In the genomic region with DNA sequence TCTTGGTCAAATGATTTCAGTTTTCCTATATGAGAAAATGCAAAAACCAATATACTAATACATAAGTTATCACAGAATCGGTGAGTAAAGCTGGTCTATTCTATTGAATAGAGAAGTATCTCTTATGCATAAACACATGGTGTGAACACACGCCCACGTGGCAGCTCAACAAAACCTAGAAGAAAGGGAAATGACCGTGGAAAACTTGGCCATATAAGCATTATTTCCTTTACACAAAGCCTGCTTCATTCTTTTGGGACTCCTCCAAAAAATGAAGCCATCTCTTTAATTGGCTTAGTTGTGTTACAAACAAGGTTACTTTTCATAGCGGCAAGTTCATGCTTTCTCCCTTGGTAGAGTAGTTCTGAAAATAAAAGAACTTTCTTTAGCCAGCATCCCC, we compare ENCODE assay signal across 32 cellular contexts.
"Had no signal": no experiment of that assay in that cellular context is flagged by ENCODE, and none has a peak within 500 bp of the region (broad histone marks: within the 10 kb centered on the region; RNA-seq: fewer than 3 reads in every experiment).

No MANE protein-coding gene starts in this region.

- H3K9me3 ChIP-seq: Peyer's patch, SJSA1 had no signal

- H3K4me3 Mint-ChIP-seq: activated B cell treated with CpG ODN at 0.5 μM for 24 hours; activated CD4-positive, alpha-beta memory T cell treated with anti-CD3 and anti-CD28 coated beads, Interleukin-2, amount 10 ng/mL, durations not matched to agents 7 days and 5 days; activated CD8-positive, alpha-beta memory T cell treated with anti-CD3 and anti-CD28 coated beads, Interleukin-2, amount 10 ng/mL, durations not matched to agents 7 days and 5 days; activated naive CD4-positive, alpha-beta T cell treated with anti-CD3 and anti-CD28 coated beads, Interleukin-2, amount 10 ng/mL, durations not matched to agents 7 days and 5 days; activated naive CD8-positive, alpha-beta T cell had no signal

- H3K36me3 ChIP-seq: Peyer's patch, SJSA1 had no signal

- FAIRE-seq: K562 had no signal

- H3K9me3 Mint-ChIP-seq: activated B cell treated with CpG ODN at 0.5 μM for 24 hours; activated CD4-positive, alpha-beta memory T cell treated with anti-CD3 and anti-CD28 coated beads, Interleukin-2, amount 10 ng/mL, durations not matched to agents 7 days and 5 days; activated naive CD4-positive, alpha-beta T cell treated with anti-CD3 and anti-CD28 coated beads, Interleukin-2, amount 10 ng/mL, durations not matched to agents 7 days and 5 days had no signal

- DNase-seq: activated B cell treated with CpG ODN at 0.5 μM for 24 hours; activated CD4-positive, alpha-beta memory T cell treated with anti-CD3 and anti-CD28 coated beads, Interleukin-2, amount 10 ng/mL, durations not matched to agents 7 days and 5 days; activated CD4-positive, alpha-beta T cell treated with anti-CD3 and anti-CD28 coated beads for 4 hours; activated CD4-positive, alpha-beta T cell treated with anti-CD3 and anti-CD28 coated beads, Interleukin-2, amount 50 U/mL, for 1 hour; activated CD4-positive, CD25-positive, alpha-beta regulatory T cell treated with anti-CD3 and anti-CD28 coated beads, Interleukin-2, amount 50 U/mL, for 72 hours; activated CD8-positive, alpha-beta memory T cell treated with anti-CD3 and anti-CD28 coated beads for 24 hours; activated CD8-positive, alpha-beta memory T cell treated with anti-CD3 and anti-CD28 coated beads, Interleukin-2, amount 10 ng/mL, durations not matched to agents 7 days and 5 days; activated CD8-positive, alpha-beta memory T cell treated with anti-CD3 and anti-CD28 coated beads, Interleukin-2, amount 50 U/mL, for 48 hours; activated effector memory CD4-positive, alpha-beta T cell treated with Interleukin-2 at 50 U/mL for 16 hours; activated naive CD4-positive, alpha-beta T cell treated with anti-CD3 and anti-CD28 coated beads, Interleukin-2, amount 10 ng/mL, durations not matched to agents 7 days and 5 days; activated T-cell treated with anti-CD3 and anti-CD28 coated beads, Interleukin-2, amount 50 U/mL, for 48 hours; amniotic stem cell; aorta; NCI-H1092 treated with DMSO at 0.1 percent for 48 hours; NCI-H1417 treated with DMSO at 0.1 percent for 48 hours; NCI-H187 treated with DMSO at 0.1 percent for 48 hours; NCI-H2081 treated with DMSO at 0.1 percent for 48 hours; NCI-H345; NCI-H524 treated with DMSO at 0.1 percent for 48 hours; PC-3; Peyer's patch; RPMI8226; SHP77 treated with DMSO at 0.1 percent for 48 hours; SW 1271; T-helper 1 cell; T-helper 2 cell; T-helper 9 cell had no signal

- H3K36me3 Mint-ChIP-seq: activated CD8-positive, alpha-beta memory T cell treated with anti-CD3 and anti-CD28 coated beads, Interleukin-2, amount 10 ng/mL, durations not matched to agents 7 days and 5 days; activated naive CD4-positive, alpha-beta T cell treated with anti-CD3 and anti-CD28 coated beads, Interleukin-2, amount 10 ng/mL, durations not matched to agents 7 days and 5 days; activated naive CD8-positive, alpha-beta T cell had no signal

- H3K4me1 Mint-ChIP-seq: activated B cell treated with CpG ODN at 0.5 μM for 24 hours; activated CD4-positive, alpha-beta memory T cell treated with anti-CD3 and anti-CD28 coated beads, Interleukin-2, amount 10 ng/mL, durations not matched to agents 7 days and 5 days; activated CD8-positive, alpha-beta memory T cell treated with anti-CD3 and anti-CD28 coated beads, Interleukin-2, amount 10 ng/mL, durations not matched to agents 7 days and 5 days; activated naive CD4-positive, alpha-beta T cell treated with anti-CD3 and anti-CD28 coated beads, Interleukin-2, amount 10 ng/mL, durations not matched to agents 7 days and 5 days had no signal

- H3K27me3 Mint-ChIP-seq: activated CD4-positive, alpha-beta memory T cell treated with anti-CD3 and anti-CD28 coated beads, Interleukin-2, amount 10 ng/mL, durations not matched to agents 7 days and 5 days; activated naive CD4-positive, alpha-beta T cell treated with anti-CD3 and anti-CD28 coated beads, Interleukin-2, amount 10 ng/mL, durations not matched to agents 7 days and 5 days had no signal

- H3K27ac ChIP-seq: Peyer's patch, SJSA1, VCaP had no signal

- ATAC-seq: activated CD8-positive, alpha-beta memory T cell treated with anti-CD3 and anti-CD28 coated beads, Interleukin-2, amount 10 ng/mL, durations not matched to agents 7 days and 5 days; K562; PC-3; SK-N-SH treated with all-trans-retinoic acid at 6 μM for 48 hours had no signal

- H3K27ac Mint-ChIP-seq: activated B cell treated with CpG ODN at 0.5 μM for 24 hours; activated CD4-positive, alpha-beta memory T cell treated with anti-CD3 and anti-CD28 coated beads, Interleukin-2, amount 10 ng/mL, durations not matched to agents 7 days and 5 days; activated CD8-positive, alpha-beta memory T cell treated with anti-CD3 and anti-CD28 coated beads, Interleukin-2, amount 10 ng/mL, durations not matched to agents 7 days and 5 days; activated naive CD4-positive, alpha-beta T cell treated with anti-CD3 and anti-CD28 coated beads, Interleukin-2, amount 10 ng/mL, durations not matched to agents 7 days and 5 days; activated naive CD8-positive, alpha-beta T cell had no signal

- H3K4me1 ChIP-seq: Peyer's patch, SJSA1 had no signal

- H3K4me3 ChIP-seq: K562, Peyer's patch, SJSA1 had no signal

- H3K27me3 ChIP-seq: Peyer's patch, SJSA1 had no signal
